In genomic region chr6:40197371-40197770, GRCh38 we compare ENCODE assay signal across 26 cellular contexts.
"Had no signal": no experiment of that assay in that cellular context is flagged by ENCODE, and none has a peak within 500 bp of the region (broad histone marks: within the 10 kb centered on the region; RNA-seq: fewer than 3 reads in every experiment).

No MANE protein-coding gene starts in this region.

- H3K4me1 Mint-ChIP-seq: naive thymus-derived CD4-positive, alpha-beta T cell; natural killer cell; neural progenitor cell; stimulated activated memory B cell treated with anti-CD40 and anti-IgM and Interleukin-4, amounts not matched to agents 10 μg/mL and 1 μg/mL and 100 μg/mL, for 72 hours had no signal

- H3K27me3 ChIP-seq: neural progenitor cell, ovary, right atrium auricular region, right lobe of liver, sigmoid colon, testis, tibial nerve, upper lobe of left lung, uterus had no signal

- H3K9me3 ChIP-seq: ovary, prostate gland, testis, upper lobe of left lung had no signal

- H3K4me3 ChIP-seq: neural progenitor cell, ovary, prostate gland, right atrium auricular region, right lobe of liver, sigmoid colon, suprapubic skin, testis, tibial nerve, upper lobe of left lung, uterus had no signal

- H3K4me3 Mint-ChIP-seq: naive thymus-derived CD4-positive, alpha-beta T cell; natural killer cell; nephron; neural progenitor cell; stimulated activated memory B cell treated with anti-CD40 and anti-IgM and Interleukin-4, amounts not matched to agents 10 μg/mL and 1 μg/mL and 100 μg/mL, for 72 hours; stimulated activated naive CD8-positive, alpha-beta T cell treated with anti-CD3 and anti-CD28 coated beads, Interleukin-15, Interleukin-2, amounts not matched to agents 100 ng/mL and 50 ng/mL, for 24 hours had no signal

- H3K27me3 Mint-ChIP-seq: stimulated activated naive CD8-positive, alpha-beta T cell treated with anti-CD3 and anti-CD28 coated beads, Interleukin-15, Interleukin-2, amounts not matched to agents 100 ng/mL and 50 ng/mL, for 24 hours had no signal

- H3K36me3 ChIP-seq: neural progenitor cell, ovary, prostate gland, right atrium auricular region, right lobe of liver, sigmoid colon, suprapubic skin, tibial nerve, upper lobe of left lung, uterus had no signal

- H3K27ac ChIP-seq: neural progenitor cell, ovary, parathyroid adenoma, prostate gland, right atrium auricular region, right lobe of liver, sigmoid colon, suprapubic skin, testis, tibial nerve, upper lobe of left lung, uterus had no signal

- H3K4me1 ChIP-seq: parathyroid adenoma, prostate gland, right atrium auricular region, right lobe of liver, sigmoid colon, suprapubic skin, testis, tibial nerve, upper lobe of left lung, uterus had no signal

- H3K27ac Mint-ChIP-seq: naive thymus-derived CD4-positive, alpha-beta T cell; natural killer cell; nephron; neural progenitor cell; stimulated activated memory B cell treated with anti-CD40 and anti-IgM and Interleukin-4, amounts not matched to agents 10 μg/mL and 1 μg/mL and 100 μg/mL, for 72 hours; stimulated activated naive CD8-positive, alpha-beta T cell treated with anti-CD3 and anti-CD28 coated beads, Interleukin-15, Interleukin-2, amounts not matched to agents 100 ng/mL and 50 ng/mL, for 24 hours had no signal

- H3K36me3 Mint-ChIP-seq: natural killer cell; neural progenitor cell; stimulated activated memory B cell treated with anti-CD40 and anti-IgM and Interleukin-4, amounts not matched to agents 10 μg/mL and 1 μg/mL and 100 μg/mL, for 72 hours had no signal

- ATAC-seq: naive thymus-derived CD4-positive, alpha-beta T cell; natural killer cell; stimulated activated memory B cell treated with anti-CD40 and anti-IgM and Interleukin-4, amounts not matched to agents 10 μg/mL and 1 μg/mL and 100 μg/mL, for 72 hours had no signal

- DNase-seq: naive thymus-derived CD4-positive, alpha-beta T cell; natural killer cell; occipital lobe; ovary; retina; right lobe of liver; sigmoid colon; small intestine; stimulated activated CD4-positive, alpha-beta T cell treated with anti-CD3 and anti-CD28 coated beads, Interleukin-15, amount 100 ng/mL, for 24 hours; stimulated activated CD4-positive, alpha-beta T cell treated with anti-CD3 and anti-CD28 coated beads, Interleukin-2, amount 100 ng/mL, for 24 hours; stimulated activated CD4-positive, alpha-beta T cell treated with anti-CD3 and anti-CD28 coated beads, Interleukin-2, amount 100 ng/mL, for 48 hours; stimulated activated CD4-positive, alpha-beta T cell treated with anti-CD3 and anti-CD28 coated beads, Interleukin-4, amount 100 ng/mL, for 24 hours; stimulated activated naive CD4-positive, alpha-beta T cell; substantia nigra; testis; upper lobe of left lung; uterus had no signal
